ENCODE assay signal across 20 cellular contexts in the genomic region with DNA sequence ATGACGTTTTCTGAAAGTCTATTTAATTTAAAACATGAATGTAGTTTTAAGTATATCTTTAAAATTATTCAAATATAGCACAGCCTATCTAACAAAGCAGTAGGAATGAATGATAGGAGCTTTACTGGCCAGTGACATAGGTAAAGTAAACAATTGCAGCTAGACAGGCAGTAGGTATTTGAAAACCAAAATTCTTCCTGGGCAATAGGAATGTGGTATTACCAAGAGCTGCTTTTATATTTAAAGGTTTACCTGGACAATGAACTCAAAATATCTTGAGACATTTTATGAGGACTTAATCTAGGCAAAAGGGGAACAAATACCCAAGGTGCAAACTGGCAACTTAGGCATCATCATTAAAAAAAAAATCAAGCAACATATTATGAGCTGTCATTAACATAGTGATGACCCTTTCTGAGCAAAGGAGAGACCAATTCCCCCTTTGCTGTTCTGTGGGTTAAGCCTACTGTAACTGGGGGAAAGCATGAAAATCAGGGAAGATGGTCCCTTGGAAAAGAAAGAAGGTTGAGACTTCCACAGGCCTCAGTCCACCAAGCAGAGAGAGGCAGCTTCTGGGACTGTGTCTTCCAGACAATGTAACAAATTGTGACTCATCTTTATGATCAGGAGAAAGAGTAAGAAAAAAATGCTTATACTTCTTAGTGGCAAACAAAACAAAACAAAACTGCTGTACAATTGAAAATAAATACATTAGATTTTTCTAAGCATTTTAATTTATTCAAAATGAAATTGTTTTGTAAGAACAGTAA. TPM values are rescaled to one million over a fixed set of nuclear protein-coding genes. Genes with fewer than 3 reads are reported as not detected.
"Had no signal": no experiment of that assay in that cellular context is flagged by ENCODE, and none has a peak within 500 bp of the region (broad histone marks: within the 10 kb centered on the region; RNA-seq: fewer than 3 reads in every experiment).

No MANE protein-coding gene starts in this region.

- H3K9me3 ChIP-seq: esophagus squamous epithelium, right atrium auricular region, tibial nerve, uterus had no signal

- DNase-seq: activated CD4-positive, alpha-beta memory T cell treated with anti-CD3 and anti-CD28 coated beads, Interleukin-2, amount 10 ng/mL, durations not matched to agents 7 days and 5 days; activated CD4-positive, alpha-beta T cell treated with anti-CD3 and anti-CD28 coated beads for 4 hours; activated naive CD4-positive, alpha-beta T cell treated with anti-CD3 and anti-CD28 coated beads, Interleukin-2, amount 10 ng/mL, durations not matched to agents 7 days and 5 days; activated T-cell treated with anti-CD3 and anti-CD28 coated beads, Interleukin-2, amount 50 U/mL, for 24 hours; endodermal cell; esophagus squamous epithelium; foreskin melanocyte; head of caudate nucleus; immature natural killer cell; nucleus accumbens; stimulated activated CD4-positive, alpha-beta T cell treated with anti-CD3 and anti-CD28 coated beads, Interleukin-4, amount 100 ng/mL, for 24 hours; stimulated activated naive CD4-positive, alpha-beta T cell; substantia nigra; uterus had no signal

- H3K4me3 ChIP-seq: cardiac muscle cell, esophagus squamous epithelium, right atrium auricular region, skin epidermis, tibial nerve, uterus had no signal

- H3K27ac ChIP-seq: cardiac muscle cell, esophagus squamous epithelium, right atrium auricular region, skin epidermis, tibial nerve, uterus had no signal

- H3K36me3 ChIP-seq: cardiac muscle cell, right atrium auricular region, uterus had no signal

RNA-seq across cellular contexts. Expression of a gene that starts 12.9 kb away (rescaled TPM):
- total RNA-seq: cardiac muscle cell, lower leg skin, posterior vena cava, right atrium auricular region, tibial nerve had no signal
- polyA plus RNA-seq: cardiac muscle cell, immature natural killer cell had no signal
